14 cellular contexts compared by ENCODE assay signal in the genomic region with DNA sequence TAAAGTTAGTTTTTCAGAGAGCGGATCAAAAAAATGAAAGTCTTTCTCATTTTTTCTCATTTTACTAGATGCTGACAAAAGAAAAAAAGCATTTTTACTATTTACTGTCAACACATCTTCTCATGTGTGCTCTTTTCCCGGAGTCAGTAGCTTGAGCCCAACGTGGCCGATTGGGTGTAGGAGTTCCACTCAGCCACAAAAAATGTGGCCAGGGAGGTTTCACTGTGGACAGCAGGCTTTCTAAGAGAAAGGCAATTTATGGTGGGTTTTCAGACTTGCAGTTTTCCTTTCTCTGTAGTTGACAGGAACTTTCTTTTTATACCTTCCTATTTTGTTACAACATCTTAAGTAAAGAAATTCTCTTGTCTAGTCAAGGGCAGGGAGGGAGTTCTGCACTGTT.
"Had no signal": no experiment of that assay in that cellular context is flagged by ENCODE, and none has a peak within 500 bp of the region (broad histone marks: within the 10 kb centered on the region; RNA-seq: fewer than 3 reads in every experiment).

No MANE protein-coding gene starts in this region.

- DNase-seq: effector memory CD8-positive, alpha-beta T cell; heart right ventricle; hypothalamus; nucleus accumbens; ovary; small intestine; stimulated activated CD4-positive, alpha-beta T cell treated with anti-CD3 and anti-CD28 coated beads, Interleukin-2, amount 100 ng/mL, for 48 hours; stimulated activated naive CD4-positive, alpha-beta T cell treated with Interleukin-2 at 50 U/mL for 16 hours had no signal

- ATAC-seq: effector memory CD8-positive, alpha-beta T cell; left lobe of liver had no signal

- H3K27ac Mint-ChIP-seq: dendritic cell treated with granulocyte-macrophage colony-stimulating factor and Interleukin-4, amounts not matched to agents 40 ng/mL and 50 ng/mL, for 4 days; effector memory CD8-positive, alpha-beta T cell; progenitor cell of endocrine pancreas; type B pancreatic cell had no signal

- H3K9me3 Mint-ChIP-seq: central memory CD8-positive, alpha-beta T cell; dendritic cell treated with granulocyte-macrophage colony-stimulating factor and Interleukin-4, amounts not matched to agents 40 ng/mL and 50 ng/mL, for 4 days; type B pancreatic cell had no signal

- H3K4me3 Mint-ChIP-seq: central memory CD8-positive, alpha-beta T cell; dendritic cell treated with granulocyte-macrophage colony-stimulating factor and Interleukin-4, amounts not matched to agents 40 ng/mL and 50 ng/mL, for 4 days; effector memory CD8-positive, alpha-beta T cell; nephron; type B pancreatic cell had no signal

- H3K27me3 ChIP-seq: heart right ventricle, ovary had no signal

- H3K36me3 ChIP-seq: ovary had no signal

- H3K4me1 Mint-ChIP-seq: central memory CD8-positive, alpha-beta T cell had no signal

- H3K27ac ChIP-seq: heart right ventricle, ovary had no signal

- H3K4me3 ChIP-seq: heart right ventricle, ovary had no signal

- H3K27me3 Mint-ChIP-seq: central memory CD8-positive, alpha-beta T cell; dendritic cell treated with granulocyte-macrophage colony-stimulating factor and Interleukin-4, amounts not matched to agents 40 ng/mL and 50 ng/mL, for 4 days; effector memory CD8-positive, alpha-beta T cell; progenitor cell of endocrine pancreas; type B pancreatic cell had no signal

- H3K9me3 ChIP-seq: heart right ventricle, ovary had no signal
